ENCODE assay signal across 10 cellular contexts in genomic region chrX:67520671-67521070, GRCh38.
"Had no signal": no experiment of that assay in that cellular context is flagged by ENCODE, and none has a peak within 500 bp of the region (broad histone marks: within the 10 kb centered on the region; RNA-seq: fewer than 3 reads in every experiment).

No MANE protein-coding gene starts in this region.

- H3K9ac ChIP-seq: GM23248 had no signal

- DNase-seq: GM23248, GOT3, H7, H9, HCEC 1CT, HFFc6 had no signal

- H3K36me3 ChIP-seq: HAP-1 had no signal

- H2AFZ ChIP-seq: GM23248 had no signal

- ATAC-seq: HCT116 had no signal

- H3K27ac Mint-ChIP-seq: H9, HFFc6 had no signal

- H3K4me3 ChIP-seq: GM23248, HAP-1 had no signal

- H3K9me3 Mint-ChIP-seq: HFFc6 had no signal

- FAIRE-seq: H1, H54 had no signal

- H3K27ac ChIP-seq: GM23248 had no signal

- H3K4me3 Mint-ChIP-seq: H9 had no signal
